Comparison of ENCODE assay signal across 27 cellular contexts in the genomic region with DNA sequence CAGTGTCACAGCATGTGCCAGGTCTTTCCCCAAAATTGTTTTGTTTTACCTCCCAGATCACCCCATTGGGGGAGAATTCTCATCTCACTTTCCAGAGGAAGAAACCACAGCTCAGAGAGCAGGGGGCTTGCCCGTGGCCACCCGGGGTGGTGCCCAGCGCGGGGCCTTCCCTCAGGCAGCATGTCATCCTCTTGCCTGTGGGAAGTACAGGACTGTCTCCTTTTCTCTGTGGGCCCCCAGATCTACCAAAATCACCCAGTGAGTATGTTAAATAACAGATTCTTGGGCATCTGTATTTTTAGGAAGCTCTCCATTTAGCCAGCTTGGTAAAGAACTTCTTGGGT. TPM values are rescaled to one million over a fixed set of nuclear protein-coding genes. Genes with fewer than 3 reads are reported as not detected.
DNase-seq lines count a peak whose midpoint lies in the region; ATAC-seq and TF ChIP-seq lines count a peak whose summit lies in the region.
"Had no signal": no experiment of that assay in that cellular context is flagged by ENCODE, and none has a peak within 500 bp of the region (broad histone marks: within the 10 kb centered on the region; RNA-seq: fewer than 3 reads in every experiment).

No MANE protein-coding gene starts in this region.

- H3K36me3 ChIP-seq in right atrium auricular region (no peaks in the 10 kb centered on the region), spleen (no peaks in the 10 kb centered on the region), ovary (no peaks in the 10 kb centered on the region), Karpas-422 (ENCODE audit: insufficient read depth, low read length) (no peaks in the 10 kb centered on the region)

- 90 to 97% (median 92%) methylated on average over 4 of the region's 4 CpGs for WGBS in spleen, 5 donors
- WGBS in ovary, 3 donors, result 90 to 96% (median 93%) methylated on average over 4 of the region's 4 CpGs

- H3K4me1 ChIP-seq in right atrium auricular region (peaks cover 0 to 35% of the 10 kb centered on the region in 2 donors), spleen (peaks cover 0 to 30% (median 16%) of the 10 kb centered on the region in 6 donors), ovary (ENCODE audit: insufficient read depth) (peaks cover 4% of the 10 kb centered on the region), Karpas-422 (ENCODE audit: low read length) (peaks cover 22% of the 10 kb centered on the region)
- H3K4me1 ChIP-seq: BE2C, foreskin keratinocyte had no signal

- peak overlapping the region; percentile 71 to 83 for H3K27ac ChIP-seq in right atrium auricular region
- H3K27ac ChIP-seq in spleen, result peak overlapping the region in 5 of 8 donors; percentile 13 to 45 (median 30)
- peak overlapping the region in 1 of 2 donors; percentile 5 for H3K27ac ChIP-seq in ovary
- H3K27ac ChIP-seq in Karpas-422 (ENCODE audit: low read length), result no peak overlapping the region
- H3K27ac ChIP-seq: foreskin keratinocyte had no signal

- no peaks in the 10 kb centered on the region for H3K9me2 ChIP-seq in Karpas-422 (replicated peaks; ENCODE audit: insufficient read depth, low read length)

- H3K9me3 ChIP-seq in right atrium auricular region (no peaks in the 10 kb centered on the region), spleen (no peaks in the 10 kb centered on the region), ovary (no peaks in the 10 kb centered on the region), Karpas-422 (ENCODE audit: low read length) (no peaks in the 10 kb centered on the region)
- H3K9me3 ChIP-seq: BE2C had no signal

- H3K27me3 ChIP-seq in right atrium auricular region (no peaks in the 10 kb centered on the region), spleen (replicated peaks in 1 of 7) (no peaks in the 10 kb centered on the region), ovary (no peaks in the 10 kb centered on the region), Karpas-422 (ENCODE audit: low read length) (no peaks in the 10 kb centered on the region)
- H3K27me3 ChIP-seq: BE2C, foreskin keratinocyte had no signal

- H3K9ac ChIP-seq in Karpas-422 (ENCODE audit: low read length), result no peak overlapping the region

- peaks cover 2% of the 10 kb centered on the region for H3K79me2 ChIP-seq in Karpas-422 (ENCODE audit: low read length)

- TF ChIP-seq POLR2A in spleen (IDR thresholded peaks at IDR 0.05), result no peak
- TF ChIP-seq POLR2A in ovary (IDR thresholded peaks at IDR 0.05), result no peak

- H3K4me3 ChIP-seq in right atrium auricular region (no peak overlapping the region), spleen (no peak overlapping the region), ovary (no peak overlapping the region), Karpas-422 (ENCODE audit: low read length) (no peak overlapping the region)

- intact Hi-C loops in Right ventricle myocardium inferior (cut with DNase I), result no loop called here
- intact Hi-C loops in cardiac septum (cut with DNase I), result loop anchor here (5.0 kb wide), 1 partner anchor 95 kb away; no protein-coding TSS in a partner anchor
- intact Hi-C loops in spleen (cut with DNase I; ENCODE audit: low total_unique reads), result no loop called here
- intact Hi-C loops in ovary (cut with DNase I), result loop anchor here in 3 of 4 donors (10.0 kb wide), 1 partner anchor 168 kb away; no protein-coding TSS in a partner anchor

- DNase-seq in Right ventricle myocardium inferior (ENCODE audit: missing footprints) (no peak), cardiac septum (ENCODE audit: low spot score) (no peak), right atrium auricular region (ENCODE audit: low spot score) (no peak), spleen (no peak), ovary (no peak), Karpas-422 (no peak), SKM-1 (lab: John Stamatoyannopoulos, UW; ENCODE audit: unreplicated experiment) (no peak)
- DNase-seq: activated CD4-positive, CD25-positive, alpha-beta regulatory T cell treated with anti-CD3 and anti-CD28 coated beads, Interleukin-2, amount 50 U/mL, for 72 hours; activated T-cell treated with anti-CD3 and anti-CD28 coated beads, Interleukin-2, amount 50 U/mL, for 72 hours; BE2C; Calu3; cortex of kidney; foreskin keratinocyte; H7; NCI-H1436; NCI-H774; PC-3; T-helper 9 cell had no signal

- no peak overlapping the region for H3K4me2 ChIP-seq in Karpas-422 (ENCODE audit: low read depth, low read length, poor library complexity, severe bottlenecking)

- TF ChIP-seq CTCF in right atrium auricular region (IDR thresholded peaks at IDR 0.05) (no peak), spleen (IDR thresholded peaks at IDR 0.05 in 8 of 11, conservative IDR thresholded peaks at IDR 0.05 in 3 of 11) (no peak), ovary (IDR thresholded peaks at IDR 0.05) (no peak)

- no peak overlapping the region for H2AFZ ChIP-seq in Karpas-422 (ENCODE audit: low read length)

- peak; percentile 4 for ATAC-seq in Right ventricle myocardium inferior
- no peak for ATAC-seq in HG03457 (IDR thresholded peaks at IDR 0.05; ENCODE audit: unreplicated experiment)
- ATAC-seq: activated T-cell treated with anti-CD3 and anti-CD28 coated beads, Interleukin-2, amount 50 U/mL, for 72 hours; foreskin keratinocyte; HepG2; PC-3 had no signal

- no peaks in the 10 kb centered on the region for H4K20me1 ChIP-seq in Karpas-422 (ENCODE audit: insufficient read depth, low read depth, low read length)

- no peak for TF ChIP-seq EP300 in ovary (IDR thresholded peaks at IDR 0.05)

RNA-seq across cellular contexts. Expression of a gene that starts 5.9 kb away (rescaled TPM):
- total RNA-seq in Right ventricle myocardium inferior (19.1 TPM), cardiac septum (19.8 TPM), right atrium auricular region (10 to 100 TPM in 1 of 2 donors, 1 to 10 TPM in 1; 7.6 to 10.3 TPM), spleen (10 to 100 TPM in 1 of 7 donors, 1 to 10 TPM in 6; 1.7 to 15.7 (median 5.7) TPM), ovary (1 to 10 TPM in 5 of 7 donors, under 1 TPM in 2; 0.24 to 3.0 (median 1.8) TPM)
- polyA plus RNA-seq in spleen (1 to 10 TPM; 3.3 to 4.6 (median 4.6) TPM), ovary (1 to 10 TPM in 1 of 2 donors, under 1 TPM in 1; 0.67 to 1.7 TPM)
- total RNA-seq in Karpas-422 (2014; rRNA removed; shearing (Covaris generic); ENCODE audit: low replicate concordance), result 34.3 and 60.2 TPM in 2 replicates
- total RNA-seq: A172 had no signal

RNA-seq across cellular contexts. Expression of a gene that starts 35.5 kb away (rescaled TPM):
- total RNA-seq in Right ventricle myocardium inferior (213 TPM), cardiac septum (202 TPM), right atrium auricular region (100 to 1,000 TPM in 1 of 2 donors, 10 to 100 TPM in 1; 71.1 to 105 TPM), spleen (10 to 100 TPM; 70.9 to 80.0 (median 78.6) TPM), ovary (10 to 100 TPM; 41.0 to 71.5 (median 68.6) TPM)
- polyA plus RNA-seq in spleen (10 to 100 TPM; 33.1 to 48.5 (median 33.4) TPM), ovary (100 to 1,000 TPM in 1 of 2 donors, 10 to 100 TPM in 1; 50.6 to 100 TPM)
- 101 and 105 TPM in 2 replicates for total RNA-seq in Karpas-422 (2014; rRNA removed; shearing (Covaris generic); ENCODE audit: low replicate concordance)

RNA-seq across cellular contexts. Expression of a gene that starts 38.2 kb away (rescaled TPM):
- total RNA-seq in Right ventricle myocardium inferior (6.5 TPM), cardiac septum (9.4 TPM), right atrium auricular region (1 to 10 TPM; 3.3 to 7.0 TPM), spleen (1 to 10 TPM; 2.2 to 7.7 (median 2.7) TPM), ovary (10 to 100 TPM in 1 of 7 donors, 1 to 10 TPM in 5, not detected in 1; 1.8 to 14.0 (median 3.1) TPM)
- polyA plus RNA-seq in spleen (1 to 10 TPM in 2 of 3 donors, under 1 TPM in 1; 0.87 to 6.2 (median 2.7) TPM), ovary (1 to 10 TPM; 4.5 to 5.7 TPM)
- total RNA-seq in Karpas-422 (2014; rRNA removed; shearing (Covaris generic); ENCODE audit: low replicate concordance), result 3.5 and 8.3 TPM in 2 replicates
- total RNA-seq: natural killer cell treated with Interleukin-12 subunit alpha and Interleukin-12 subunit beta and Interleukin-15 and Interleukin-18, amount 100 ng/mL, for 72 hours had no signal

RNA-seq across cellular contexts. Expression of a gene that starts 41.2 kb away (rescaled TPM):
- total RNA-seq in Right ventricle myocardium inferior (not detected), cardiac septum (not detected), right atrium auricular region (not detected), spleen (under 1 TPM in 2 of 7 donors, not detected in 5; 0.41 to 0.43 TPM), ovary (not detected)
- polyA plus RNA-seq in spleen (under 1 TPM in 2 of 3 donors, not detected in 1; 0.06 to 0.09 TPM), ovary (not detected)
- total RNA-seq in Karpas-422 (2014; rRNA removed; shearing (Covaris generic); ENCODE audit: low replicate concordance), result 2.3 and 2.6 TPM in 2 replicates
- total RNA-seq: A172, Calu3, foreskin keratinocyte, G401, H7, HepG2, kidney epithelial cell, mesenteric fat pad, PC-3, pulmonary artery endothelial cell, SK-MEL-5 had no signal
- polyA plus RNA-seq: foreskin keratinocyte, HepG2 had no signal

Comparison
In these comparisons a context has a peak if more than half of its experiments do, and no peak if none do; other contexts are left out.
1. intact Hi-C loops: an anchor here in cardiac septum (5.0 kb wide) and ovary (10.0 kb wide); none called in Right ventricle myocardium inferior and spleen.